ENCODE assay signal across 8 cellular contexts in the genomic region with DNA sequence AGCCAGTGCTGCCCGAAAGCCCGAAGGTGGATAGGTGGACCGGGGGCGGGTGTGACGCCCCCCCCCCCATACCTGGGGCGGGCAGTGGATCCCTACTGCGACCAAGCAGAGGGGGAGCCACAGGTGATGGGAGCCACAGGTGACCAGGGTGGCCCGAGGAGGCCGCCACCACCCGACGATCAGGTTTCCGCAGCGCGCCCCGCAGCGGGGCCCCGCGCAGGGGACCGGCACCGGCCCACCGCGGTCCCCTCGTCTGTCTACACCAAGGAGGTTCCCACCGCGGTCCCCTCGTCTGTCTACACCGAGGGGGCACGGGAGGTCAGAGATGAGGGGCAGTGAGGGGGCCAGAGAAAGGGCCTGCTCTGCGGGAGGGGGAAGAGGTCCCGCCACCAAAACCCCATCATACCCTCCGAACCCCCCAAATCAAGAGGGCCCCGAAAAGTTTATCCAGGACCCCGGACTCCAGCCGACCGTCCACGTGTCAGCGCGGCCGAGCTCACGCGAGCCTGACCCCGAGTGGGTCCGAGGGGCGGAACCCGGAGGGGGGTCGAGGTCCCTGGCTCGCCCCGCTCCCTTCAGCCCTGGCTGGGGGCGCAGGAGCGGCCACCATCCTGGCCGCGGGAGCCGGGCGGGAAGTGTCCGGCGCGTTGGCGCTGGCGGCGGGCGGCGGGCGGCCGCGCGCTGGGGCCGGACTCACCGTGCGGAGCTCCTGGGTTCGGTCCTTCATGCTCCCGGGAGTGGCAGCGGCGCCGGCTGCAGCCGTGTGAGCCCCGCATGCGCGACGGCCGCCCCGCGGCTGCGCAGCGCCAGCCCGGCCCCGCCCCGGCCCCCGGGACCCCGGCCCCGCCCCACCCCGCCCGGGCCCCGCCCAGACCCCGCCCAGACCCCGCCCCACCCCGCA. TPM values are rescaled to one million over a fixed set of nuclear protein-coding genes. Genes with fewer than 3 reads are reported as not detected.
DNase-seq lines count a peak whose midpoint lies in the region; ATAC-seq and TF ChIP-seq lines count a peak whose summit lies in the region.

A gene (minus strand): TSS at position 765 of the 901 bp plus-strand sequence. CDS start 38 bp downstream, at position 727.

- in situ Hi-C loops in GM13976 (cut with MboI; ENCODE audit: low sequenced_read_pairs, unreplicated experiment) = loop anchor here (10.0 kb wide), 1 partner anchor 104 kb away; no protein-coding TSS in a partner anchor

- peak within 1 kb of the TSS; percentile 71 to 90 (median 73) for H3K4me3 ChIP-seq in right lobe of liver

- H3K4me1 ChIP-seq in right lobe of liver = peaks cover 0 to 10% (median 4%) of the 10 kb centered on the region in 4 donors

- WGBS in right lobe of liver (ENCODE audit: insufficient coverage, low coverage, low lambda C conversion rate, missing lambda C conversion rate) = 5% methylated on average over 16 of the region's 96 CpGs

- peaks cover 19% of the 10 kb centered on the region for H3K27me3 Mint-ChIP-seq in activated CD4-positive, alpha-beta T cell treated with anti-CD3 and anti-CD28 coated beads, Interleukin-2, amount 10 ng/mL, durations not matched to agents 7 days and 5 days
- peaks cover 85% of the 10 kb centered on the region for H3K27me3 Mint-ChIP-seq in dendritic cell treated with granulocyte-macrophage colony-stimulating factor and Interleukin-4, amounts not matched to agents 40 ng/mL and 50 ng/mL, for 4 days

- DNase-seq in GM13976 (ENCODE audit: low spot score) = peak; percentile 97
- DNase-seq in NCI-H1930 (lab: John Stamatoyannopoulos, UW) = peak; percentile 50 to 66
- DNase-seq in activated CD4-positive, alpha-beta T cell treated with anti-CD3 and anti-CD28 coated beads, Interleukin-2, amount 10 ng/mL, durations not matched to agents 7 days and 5 days = peak; percentile 67
- DNase-seq in right lobe of liver = peak; percentile 75 to 80 (median 79)
- DNase-seq in stimulated activated CD4-positive, alpha-beta T cell treated with anti-CD3 and anti-CD28 coated beads, TNF-alpha, amount 100 ng/mL, for 1 hour (ENCODE audit: low read depth in 3 of 3, low spot score in 1 of 3) = peak; percentile 26 to 63 (median 57)
- DNase-seq in SKM-1 (lab: John Stamatoyannopoulos, UW; ENCODE audit: unreplicated experiment) = no peak

- CTCF ChIA-PET in activated CD4-positive, alpha-beta T cell treated with anti-CD3 and anti-CD28 coated beads, Interleukin-2, amount 10 ng/mL, durations not matched to agents 7 days and 5 days (lab: Charles Lee) = interaction anchor here (1.1 to 1.9 kb wide), 4 partner anchors 14 to 112 kb away, joined by 3 to 8 read pairs (median 4); no protein-coding TSS in a partner anchor

- no peaks in the 10 kb centered on the region for H3K36me3 Mint-ChIP-seq in activated CD4-positive, alpha-beta T cell treated with anti-CD3 and anti-CD28 coated beads, Interleukin-2, amount 10 ng/mL, durations not matched to agents 7 days and 5 days (ENCODE audit: low read depth)
- no peaks in the 10 kb centered on the region for H3K36me3 Mint-ChIP-seq in dendritic cell treated with granulocyte-macrophage colony-stimulating factor and Interleukin-4, amounts not matched to agents 40 ng/mL and 50 ng/mL, for 4 days (ENCODE audit: low read depth)

- POLR2A ChIA-PET in activated CD4-positive, alpha-beta T cell treated with anti-CD3 and anti-CD28 coated beads, Interleukin-2, amount 10 ng/mL, durations not matched to agents 7 days and 5 days (lab: Charles Lee) = no interaction called here

- ATAC-seq in HG02588 (IDR thresholded peaks at IDR 0.05; ENCODE audit: unreplicated experiment) = peak; percentile 55
- peak; percentile 73 to 79 (median 76) for ATAC-seq in right lobe of liver

- no peaks in the 10 kb centered on the region for H3K36me3 ChIP-seq in right lobe of liver

- intact Hi-C loops in dendritic cell treated with granulocyte-macrophage colony-stimulating factor and Interleukin-4, amounts not matched to agents 40 ng/mL and 50 ng/mL, for 4 days (cut with micrococcal nuclease) = loop anchor here (1.0 to 5.0 kb wide), 2 partner anchors 36 to 52 kb away; a partner anchor contains a TSS
- intact Hi-C loops in right lobe of liver (cut with DNase I) = no loop called here

- H3K27ac ChIP-seq in right lobe of liver = no peak within 1 kb of the TSS

- peak within 1 kb of the TSS; percentile 74 for H3K4me3 Mint-ChIP-seq in activated CD4-positive, alpha-beta T cell treated with anti-CD3 and anti-CD28 coated beads, Interleukin-2, amount 10 ng/mL, durations not matched to agents 7 days and 5 days
- H3K4me3 Mint-ChIP-seq in dendritic cell treated with granulocyte-macrophage colony-stimulating factor and Interleukin-4, amounts not matched to agents 40 ng/mL and 50 ng/mL, for 4 days = peak within 1 kb of the TSS; percentile 73

- H3K4me1 Mint-ChIP-seq in activated CD4-positive, alpha-beta T cell treated with anti-CD3 and anti-CD28 coated beads, Interleukin-2, amount 10 ng/mL, durations not matched to agents 7 days and 5 days = peaks cover 32% of the 10 kb centered on the region
- peaks cover 41% of the 10 kb centered on the region for H3K4me1 Mint-ChIP-seq in dendritic cell treated with granulocyte-macrophage colony-stimulating factor and Interleukin-4, amounts not matched to agents 40 ng/mL and 50 ng/mL, for 4 days (ENCODE audit: low read depth)

- H3K27ac Mint-ChIP-seq in activated CD4-positive, alpha-beta T cell treated with anti-CD3 and anti-CD28 coated beads, Interleukin-2, amount 10 ng/mL, durations not matched to agents 7 days and 5 days = peak within 1 kb of the TSS; percentile 85
- H3K27ac Mint-ChIP-seq in dendritic cell treated with granulocyte-macrophage colony-stimulating factor and Interleukin-4, amounts not matched to agents 40 ng/mL and 50 ng/mL, for 4 days = no peak within 1 kb of the TSS

- no peaks in the 10 kb centered on the region for H3K27me3 ChIP-seq in right lobe of liver

- peak; percentile 33 for TF ChIP-seq POLR2A in right lobe of liver (IDR thresholded peaks at IDR 0.05)

- no peaks in the 10 kb centered on the region for H3K9me3 ChIP-seq in right lobe of liver

- no peaks in the 10 kb centered on the region for H3K9me3 Mint-ChIP-seq in activated CD4-positive, alpha-beta T cell treated with anti-CD3 and anti-CD28 coated beads, Interleukin-2, amount 10 ng/mL, durations not matched to agents 7 days and 5 days
- H3K9me3 Mint-ChIP-seq in dendritic cell treated with granulocyte-macrophage colony-stimulating factor and Interleukin-4, amounts not matched to agents 40 ng/mL and 50 ng/mL, for 4 days = no peaks in the 10 kb centered on the region

- TF ChIP-seq CTCF in GM13976 (IDR thresholded peaks at IDR 0.05; ENCODE audit: borderline replicate concordance, control extremely low read depth, extremely low read depth, insufficient read depth, missing control alignments) (no peak), right lobe of liver (IDR thresholded peaks at IDR 0.05) (no peak)

RNA-seq across cellular contexts. Expression of the gene that starts here (rescaled TPM):
- total RNA-seq in activated CD4-positive, alpha-beta T cell treated with anti-CD3 and anti-CD28 coated beads, Interleukin-2, amount 10 ng/mL, durations not matched to agents 7 days and 5 days = 1 to 10 TPM; 6.7 to 7.4 TPM
- total RNA-seq in right lobe of liver = 1 to 10 TPM; 1.4 to 2.8 (median 1.9) TPM
